ENCODE assay signal across 1 cellular context in genomic region chr10:132389631-132390454, GRCh38.
A peak's percentile ranks its signal among the peaks of the same experiment; 100 is the strongest.
TF ChIP-seq lines count a peak whose summit lies in the region.

No MANE protein-coding gene starts in this region.

TF ChIP-seq in HepG2, 621 proteins besides CTCF, POLR2A, EP300 and RAD21:
- TF ChIP-seq SP2 (CRISPR knock-in tag; IDR thresholded peaks at IDR 0.05) (no peak), GLMP (CRISPR knock-in tag; IDR thresholded peaks at IDR 0.05; ENCODE audit: borderline replicate concordance) (no peak), UBTF (CRISPR knock-in tag; IDR thresholded peaks at IDR 0.05) (0 out of 2 replicates have a peak, but pooled peaks have one; percentile 12), ZNF777 (CRISPR knock-in tag; IDR thresholded peaks at IDR 0.05) (peak; percentile 28; the same call in 1 of the 2 replicates), ZBTB38 (CRISPR knock-in tag; IDR thresholded peaks at IDR 0.05) (no peak), KLF13 (CRISPR knock-in tag; IDR thresholded peaks at IDR 0.05) (no peak), ZNF570 (CRISPR knock-in tag; IDR thresholded peaks at IDR 0.05; ENCODE audit: borderline replicate concordance) (no peak), ASH2L (IDR thresholded peaks at IDR 0.05; ENCODE audit: insufficient read length, low read depth, low read length) (no peak), HNRNPL (IDR thresholded peaks at IDR 0.05; ENCODE audit: low read depth, low read length) (no peak), CCDC6 (CRISPR knock-in tag; IDR thresholded peaks at IDR 0.05) (no peak), ZNF569 (CRISPR knock-in tag; IDR thresholded peaks at IDR 0.05; ENCODE audit: borderline replicate concordance) (no peak), CENPT (CRISPR knock-in tag; IDR thresholded peaks at IDR 0.05; ENCODE audit: low read depth) (no peak), PHF20 (CRISPR knock-in tag; IDR thresholded peaks at IDR 0.05) (no peak), ZKSCAN1 (IDR thresholded peaks at IDR 0.05; ENCODE audit: low read length) (no peak), ZNF614 (CRISPR knock-in tag; IDR thresholded peaks at IDR 0.05; ENCODE audit: borderline replicate concordance) (no peak), CREB3 (CRISPR knock-in tag; IDR thresholded peaks at IDR 0.05) (no peak), ZEB1 (IDR thresholded peaks at IDR 0.05; ENCODE audit: insufficient replicate concordance, low read depth) (peak; percentile 24), ISL2 (CRISPR knock-in tag; IDR thresholded peaks at IDR 0.05) (no peak), KDM4B (CRISPR knock-in tag; IDR thresholded peaks at IDR 0.05) (no peak), ERF (CRISPR knock-in tag; IDR thresholded peaks at IDR 0.05) (no peak)
